1 cellular context compared by ENCODE assay signal in genomic region chr2:126655500-126656310, GRCh38.
TF ChIP-seq lines count a peak whose summit lies in the region.

A gene with protein sequence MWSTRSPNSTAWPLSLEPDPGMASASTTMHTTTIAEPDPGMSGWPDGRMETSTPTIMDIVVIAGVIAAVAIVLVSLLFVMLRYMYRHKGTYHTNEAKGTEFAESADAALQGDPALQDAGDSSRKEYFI (plus strand): TSS chr2:126656158. CDS start chr2:126656264, 106 bp downstream.

TF ChIP-seq in K562, 482 proteins besides CTCF, POLR2A, EP300 and RAD21 (continued from another document and continues in another):
- TF ChIP-seq, protein P1, sequence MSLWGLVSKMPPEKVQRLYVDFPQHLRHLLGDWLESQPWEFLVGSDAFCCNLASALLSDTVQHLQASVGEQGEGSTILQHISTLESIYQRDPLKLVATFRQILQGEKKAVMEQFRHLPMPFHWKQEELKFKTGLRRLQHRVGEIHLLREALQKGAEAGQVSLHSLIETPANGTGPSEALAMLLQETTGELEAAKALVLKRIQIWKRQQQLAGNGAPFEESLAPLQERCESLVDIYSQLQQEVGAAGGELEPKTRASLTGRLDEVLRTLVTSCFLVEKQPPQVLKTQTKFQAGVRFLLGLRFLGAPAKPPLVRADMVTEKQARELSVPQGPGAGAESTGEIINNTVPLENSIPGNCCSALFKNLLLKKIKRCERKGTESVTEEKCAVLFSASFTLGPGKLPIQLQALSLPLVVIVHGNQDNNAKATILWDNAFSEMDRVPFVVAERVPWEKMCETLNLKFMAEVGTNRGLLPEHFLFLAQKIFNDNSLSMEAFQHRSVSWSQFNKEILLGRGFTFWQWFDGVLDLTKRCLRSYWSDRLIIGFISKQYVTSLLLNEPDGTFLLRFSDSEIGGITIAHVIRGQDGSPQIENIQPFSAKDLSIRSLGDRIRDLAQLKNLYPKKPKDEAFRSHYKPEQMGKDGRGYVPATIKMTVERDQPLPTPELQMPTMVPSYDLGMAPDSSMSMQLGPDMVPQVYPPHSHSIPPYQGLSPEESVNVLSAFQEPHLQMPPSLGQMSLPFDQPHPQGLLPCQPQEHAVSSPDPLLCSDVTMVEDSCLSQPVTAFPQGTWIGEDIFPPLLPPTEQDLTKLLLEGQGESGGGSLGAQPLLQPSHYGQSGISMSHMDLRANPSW (CRISPR knock-in tag; IDR thresholded peaks at IDR 0.05), result no peak
- TF ChIP-seq NBN (IDR thresholded peaks at IDR 0.05; ENCODE audit: low read depth) (0 out of 2 replicates have a peak, but pooled peaks have one; percentile 43), SOX6 (IDR thresholded peaks at IDR 0.05) (no peak), NR4A1 (CRISPR knock-in tag; IDR thresholded peaks at IDR 0.05) (peak; percentile 65; the same call in 1 of the 2 replicates), NR4A1 (tag; IDR thresholded peaks at IDR 0.05) (no peak), KLF1 (tag; IDR thresholded peaks at IDR 0.05) (no peak), SMARCC2 (IDR thresholded peaks at IDR 0.05; ENCODE audit: low read depth) (no peak), ETV1 (tag; conservative IDR thresholded peaks at IDR 0.05; ENCODE audit: low read depth) (peak; percentile 36; the same call in 1 of the 2 replicates), CREM (IDR thresholded peaks at IDR 0.05; ENCODE audit: low read depth) (0 out of 2 replicates have a peak, but pooled peaks have one; percentile 2), NCOA4 (IDR thresholded peaks at IDR 0.05; ENCODE audit: partially characterized antibody) (no peak), RBFOX2 (IDR thresholded peaks at IDR 0.05; ENCODE audit: low read depth, low read length) (peak; percentile 93), MCM5 (IDR thresholded peaks at IDR 0.05; ENCODE audit: low read depth) (no peak), PCBP2 (IDR thresholded peaks at IDR 0.05; ENCODE audit: low read depth, low read length, poor library complexity, severe bottlenecking) (no peak), NCOA1 (IDR thresholded peaks at IDR 0.05; ENCODE audit: low read depth) (no peak), ZNF175 (CRISPR knock-in tag; IDR thresholded peaks at IDR 0.05; ENCODE audit: low read depth) (no peak), NCOR1 (IDR thresholded peaks at IDR 0.05) (0 out of 2 replicates have a peak, but pooled peaks have one; percentile 11), ZNF324 (CRISPR knock-in tag; IDR thresholded peaks at IDR 0.05) (no peak), SIN3B (IDR thresholded peaks at IDR 0.05; ENCODE audit: low read depth) (no peak), ESRRB (CRISPR knock-in tag; IDR thresholded peaks at IDR 0.05; ENCODE audit: borderline replicate concordance) (no peak), SUPT5H (IDR thresholded peaks at IDR 0.05) (peak; percentile 60), CREBBP (IDR thresholded peaks at IDR 0.05; ENCODE audit: low read depth, low read length) (no peak), NFRKB (IDR thresholded peaks at IDR 0.05; ENCODE audit: low read depth) (no peak; the same call in 1 of the 2 replicates), MYNN (IDR thresholded peaks at IDR 0.05) (no peak), MYNN (CRISPR knock-in tag; IDR thresholded peaks at IDR 0.05) (no peak), DIDO1 (tag; IDR thresholded peaks at IDR 0.05; ENCODE audit: low read depth) (no peak), ZBTB17 (CRISPR knock-in tag; IDR thresholded peaks at IDR 0.05) (no peak), ZNF133 (CRISPR knock-in tag; IDR thresholded peaks at IDR 0.05) (no peak), BACH1 (tag; IDR thresholded peaks at IDR 0.05) (no peak), CHD1 (IDR thresholded peaks at IDR 0.05; ENCODE audit: low read length) (no peak), STAT5B (CRISPR knock-in tag; IDR thresholded peaks at IDR 0.05) (no peak), KDM5B (IDR thresholded peaks at IDR 0.05; ENCODE audit: insufficient replicate concordance, low read depth, low read length) (peak; percentile 57), ZNF143 (CRISPR knock-in tag; IDR thresholded peaks at IDR 0.05) (no peak), CHCHD3 (CRISPR knock-in tag; IDR thresholded peaks at IDR 0.05) (no peak), ZNF445 (CRISPR knock-in tag; IDR thresholded peaks at IDR 0.05; ENCODE audit: low read depth) (no peak)
- TF ChIP-seq, protein P2, sequence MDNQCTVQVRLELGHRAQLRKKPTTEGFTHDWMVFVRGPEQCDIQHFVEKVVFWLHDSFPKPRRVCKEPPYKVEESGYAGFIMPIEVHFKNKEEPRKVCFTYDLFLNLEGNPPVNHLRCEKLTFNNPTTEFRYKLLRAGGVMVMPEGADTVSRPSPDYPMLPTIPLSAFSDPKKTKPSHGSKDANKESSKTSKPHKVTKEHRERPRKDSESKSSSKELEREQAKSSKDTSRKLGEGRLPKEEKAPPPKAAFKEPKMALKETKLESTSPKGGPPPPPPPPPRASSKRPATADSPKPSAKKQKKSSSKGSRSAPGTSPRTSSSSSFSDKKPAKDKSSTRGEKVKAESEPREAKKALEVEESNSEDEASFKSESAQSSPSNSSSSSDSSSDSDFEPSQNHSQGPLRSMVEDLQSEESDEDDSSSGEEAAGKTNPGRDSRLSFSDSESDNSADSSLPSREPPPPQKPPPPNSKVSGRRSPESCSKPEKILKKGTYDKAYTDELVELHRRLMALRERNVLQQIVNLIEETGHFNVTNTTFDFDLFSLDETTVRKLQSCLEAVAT (IDR thresholded peaks at IDR 0.05), result 0 out of 4 replicates have a peak, but pooled peaks of 1 of the 2 experiments have one; percentile 8
- TF ChIP-seq, protein P3, sequence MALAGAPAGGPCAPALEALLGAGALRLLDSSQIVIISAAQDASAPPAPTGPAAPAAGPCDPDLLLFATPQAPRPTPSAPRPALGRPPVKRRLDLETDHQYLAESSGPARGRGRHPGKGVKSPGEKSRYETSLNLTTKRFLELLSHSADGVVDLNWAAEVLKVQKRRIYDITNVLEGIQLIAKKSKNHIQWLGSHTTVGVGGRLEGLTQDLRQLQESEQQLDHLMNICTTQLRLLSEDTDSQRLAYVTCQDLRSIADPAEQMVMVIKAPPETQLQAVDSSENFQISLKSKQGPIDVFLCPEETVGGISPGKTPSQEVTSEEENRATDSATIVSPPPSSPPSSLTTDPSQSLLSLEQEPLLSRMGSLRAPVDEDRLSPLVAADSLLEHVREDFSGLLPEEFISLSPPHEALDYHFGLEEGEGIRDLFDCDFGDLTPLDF (CRISPR knock-in tag; IDR thresholded peaks at IDR 0.05), result no peak
- TF ChIP-seq, protein P4, sequence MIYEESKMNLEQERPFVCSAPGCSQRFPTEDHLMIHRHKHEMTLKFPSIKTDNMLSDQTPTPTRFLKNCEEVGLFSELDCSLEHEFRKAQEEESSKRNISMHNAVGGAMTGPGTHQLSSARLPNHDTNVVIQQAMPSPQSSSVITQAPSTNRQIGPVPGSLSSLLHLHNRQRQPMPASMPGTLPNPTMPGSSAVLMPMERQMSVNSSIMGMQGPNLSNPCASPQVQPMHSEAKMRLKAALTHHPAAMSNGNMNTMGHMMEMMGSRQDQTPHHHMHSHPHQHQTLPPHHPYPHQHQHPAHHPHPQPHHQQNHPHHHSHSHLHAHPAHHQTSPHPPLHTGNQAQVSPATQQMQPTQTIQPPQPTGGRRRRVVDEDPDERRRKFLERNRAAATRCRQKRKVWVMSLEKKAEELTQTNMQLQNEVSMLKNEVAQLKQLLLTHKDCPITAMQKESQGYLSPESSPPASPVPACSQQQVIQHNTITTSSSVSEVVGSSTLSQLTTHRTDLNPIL (CRISPR knock-in tag; IDR thresholded peaks at IDR 0.05), result no peak
- TF ChIP-seq, protein P5, sequence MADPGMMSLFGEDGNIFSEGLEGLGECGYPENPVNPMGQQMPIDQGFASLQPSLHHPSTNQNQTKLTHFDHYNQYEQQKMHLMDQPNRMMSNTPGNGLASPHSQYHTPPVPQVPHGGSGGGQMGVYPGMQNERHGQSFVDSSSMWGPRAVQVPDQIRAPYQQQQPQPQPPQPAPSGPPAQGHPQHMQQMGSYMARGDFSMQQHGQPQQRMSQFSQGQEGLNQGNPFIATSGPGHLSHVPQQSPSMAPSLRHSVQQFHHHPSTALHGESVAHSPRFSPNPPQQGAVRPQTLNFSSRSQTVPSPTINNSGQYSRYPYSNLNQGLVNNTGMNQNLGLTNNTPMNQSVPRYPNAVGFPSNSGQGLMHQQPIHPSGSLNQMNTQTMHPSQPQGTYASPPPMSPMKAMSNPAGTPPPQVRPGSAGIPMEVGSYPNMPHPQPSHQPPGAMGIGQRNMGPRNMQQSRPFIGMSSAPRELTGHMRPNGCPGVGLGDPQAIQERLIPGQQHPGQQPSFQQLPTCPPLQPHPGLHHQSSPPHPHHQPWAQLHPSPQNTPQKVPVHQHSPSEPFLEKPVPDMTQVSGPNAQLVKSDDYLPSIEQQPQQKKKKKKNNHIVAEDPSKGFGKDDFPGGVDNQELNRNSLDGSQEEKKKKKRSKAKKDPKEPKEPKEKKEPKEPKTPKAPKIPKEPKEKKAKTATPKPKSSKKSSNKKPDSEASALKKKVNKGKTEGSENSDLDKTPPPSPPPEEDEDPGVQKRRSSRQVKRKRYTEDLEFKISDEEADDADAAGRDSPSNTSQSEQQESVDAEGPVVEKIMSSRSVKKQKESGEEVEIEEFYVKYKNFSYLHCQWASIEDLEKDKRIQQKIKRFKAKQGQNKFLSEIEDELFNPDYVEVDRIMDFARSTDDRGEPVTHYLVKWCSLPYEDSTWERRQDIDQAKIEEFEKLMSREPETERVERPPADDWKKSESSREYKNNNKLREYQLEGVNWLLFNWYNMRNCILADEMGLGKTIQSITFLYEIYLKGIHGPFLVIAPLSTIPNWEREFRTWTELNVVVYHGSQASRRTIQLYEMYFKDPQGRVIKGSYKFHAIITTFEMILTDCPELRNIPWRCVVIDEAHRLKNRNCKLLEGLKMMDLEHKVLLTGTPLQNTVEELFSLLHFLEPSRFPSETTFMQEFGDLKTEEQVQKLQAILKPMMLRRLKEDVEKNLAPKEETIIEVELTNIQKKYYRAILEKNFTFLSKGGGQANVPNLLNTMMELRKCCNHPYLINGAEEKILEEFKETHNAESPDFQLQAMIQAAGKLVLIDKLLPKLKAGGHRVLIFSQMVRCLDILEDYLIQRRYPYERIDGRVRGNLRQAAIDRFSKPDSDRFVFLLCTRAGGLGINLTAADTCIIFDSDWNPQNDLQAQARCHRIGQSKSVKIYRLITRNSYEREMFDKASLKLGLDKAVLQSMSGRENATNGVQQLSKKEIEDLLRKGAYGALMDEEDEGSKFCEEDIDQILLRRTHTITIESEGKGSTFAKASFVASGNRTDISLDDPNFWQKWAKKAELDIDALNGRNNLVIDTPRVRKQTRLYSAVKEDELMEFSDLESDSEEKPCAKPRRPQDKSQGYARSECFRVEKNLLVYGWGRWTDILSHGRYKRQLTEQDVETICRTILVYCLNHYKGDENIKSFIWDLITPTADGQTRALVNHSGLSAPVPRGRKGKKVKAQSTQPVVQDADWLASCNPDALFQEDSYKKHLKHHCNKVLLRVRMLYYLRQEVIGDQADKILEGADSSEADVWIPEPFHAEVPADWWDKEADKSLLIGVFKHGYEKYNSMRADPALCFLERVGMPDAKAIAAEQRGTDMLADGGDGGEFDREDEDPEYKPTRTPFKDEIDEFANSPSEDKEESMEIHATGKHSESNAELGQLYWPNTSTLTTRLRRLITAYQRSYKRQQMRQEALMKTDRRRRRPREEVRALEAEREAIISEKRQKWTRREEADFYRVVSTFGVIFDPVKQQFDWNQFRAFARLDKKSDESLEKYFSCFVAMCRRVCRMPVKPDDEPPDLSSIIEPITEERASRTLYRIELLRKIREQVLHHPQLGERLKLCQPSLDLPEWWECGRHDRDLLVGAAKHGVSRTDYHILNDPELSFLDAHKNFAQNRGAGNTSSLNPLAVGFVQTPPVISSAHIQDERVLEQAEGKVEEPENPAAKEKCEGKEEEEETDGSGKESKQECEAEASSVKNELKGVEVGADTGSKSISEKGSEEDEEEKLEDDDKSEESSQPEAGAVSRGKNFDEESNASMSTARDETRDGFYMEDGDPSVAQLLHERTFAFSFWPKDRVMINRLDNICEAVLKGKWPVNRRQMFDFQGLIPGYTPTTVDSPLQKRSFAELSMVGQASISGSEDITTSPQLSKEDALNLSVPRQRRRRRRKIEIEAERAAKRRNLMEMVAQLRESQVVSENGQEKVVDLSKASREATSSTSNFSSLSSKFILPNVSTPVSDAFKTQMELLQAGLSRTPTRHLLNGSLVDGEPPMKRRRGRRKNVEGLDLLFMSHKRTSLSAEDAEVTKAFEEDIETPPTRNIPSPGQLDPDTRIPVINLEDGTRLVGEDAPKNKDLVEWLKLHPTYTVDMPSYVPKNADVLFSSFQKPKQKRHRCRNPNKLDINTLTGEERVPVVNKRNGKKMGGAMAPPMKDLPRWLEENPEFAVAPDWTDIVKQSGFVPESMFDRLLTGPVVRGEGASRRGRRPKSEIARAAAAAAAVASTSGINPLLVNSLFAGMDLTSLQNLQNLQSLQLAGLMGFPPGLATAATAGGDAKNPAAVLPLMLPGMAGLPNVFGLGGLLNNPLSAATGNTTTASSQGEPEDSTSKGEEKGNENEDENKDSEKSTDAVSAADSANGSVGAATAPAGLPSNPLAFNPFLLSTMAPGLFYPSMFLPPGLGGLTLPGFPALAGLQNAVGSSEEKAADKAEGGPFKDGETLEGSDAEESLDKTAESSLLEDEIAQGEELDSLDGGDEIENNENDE (IDR thresholded peaks at IDR 0.05; ENCODE audit: low read depth, low read length), result no peak
- TF ChIP-seq, protein P6, sequence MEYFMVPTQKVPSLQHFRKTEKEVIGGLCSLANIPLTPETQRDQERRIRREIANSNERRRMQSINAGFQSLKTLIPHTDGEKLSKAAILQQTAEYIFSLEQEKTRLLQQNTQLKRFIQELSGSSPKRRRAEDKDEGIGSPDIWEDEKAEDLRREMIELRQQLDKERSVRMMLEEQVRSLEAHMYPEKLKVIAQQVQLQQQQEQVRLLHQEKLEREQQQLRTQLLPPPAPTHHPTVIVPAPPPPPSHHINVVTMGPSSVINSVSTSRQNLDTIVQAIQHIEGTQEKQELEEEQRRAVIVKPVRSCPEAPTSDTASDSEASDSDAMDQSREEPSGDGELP (CRISPR knock-in tag; IDR thresholded peaks at IDR 0.05; ENCODE audit: borderline replicate concordance), result 0 out of 2 replicates have a peak, but pooled peaks have one; percentile 12
